In genomic region chr7:152675761-152676636, GRCh38 we compare ENCODE assay signal across 8 cellular contexts. TPM values are rescaled to one million over a fixed set of nuclear protein-coding genes. Genes with fewer than 3 reads are reported as not detected.
DNase-seq lines count a peak whose midpoint lies in the region; ATAC-seq and TF ChIP-seq lines count a peak whose summit lies in the region.

TSS of gene XRCC2 (minus strand) at chr7:152676141. CDS start at chr7:152676079, 62 bp downstream.

- H3K27ac Mint-ChIP-seq in activated naive CD8-positive, alpha-beta T cell treated with anti-CD3 and anti-CD28 coated beads, Interleukin-2, amount 10 ng/mL, durations not matched to agents 7 days and 5 days: peak within 1 kb of the TSS; percentile 99

- H3K36me3 ChIP-seq in SU-DHL-6 (ENCODE audit: low read length) (peaks cover 6% of the 10 kb centered on the region; the same call in 1 of the 2 replicates), parathyroid adenoma (ENCODE audit: control insufficient read depth, insufficient read depth, low read length) (no peaks in the 10 kb centered on the region), transverse colon (no peaks in the 10 kb centered on the region)

- H3K27me3 Mint-ChIP-seq in activated naive CD8-positive, alpha-beta T cell treated with anti-CD3 and anti-CD28 coated beads, Interleukin-2, amount 10 ng/mL, durations not matched to agents 7 days and 5 days: no peaks in the 10 kb centered on the region

- H3K4me3 Mint-ChIP-seq in activated naive CD8-positive, alpha-beta T cell treated with anti-CD3 and anti-CD28 coated beads, Interleukin-2, amount 10 ng/mL, durations not matched to agents 7 days and 5 days: peak within 1 kb of the TSS; percentile 100

- peak; percentile 98 to 99 (median 98) for DNase-seq in NCI-H1417 (lab: John Stamatoyannopoulos, UW)
- DNase-seq in activated naive CD8-positive, alpha-beta T cell treated with anti-CD3 and anti-CD28 coated beads, Interleukin-2, amount 10 ng/mL, durations not matched to agents 7 days and 5 days: peak; percentile 100
- peak; percentile 96 for DNase-seq in cardiac septum (ENCODE audit: low spot score)
- DNase-seq in transverse colon: peak; percentile 93

- POLR2A ChIA-PET in activated naive CD8-positive, alpha-beta T cell treated with anti-CD3 and anti-CD28 coated beads, Interleukin-2, amount 10 ng/mL, durations not matched to agents 7 days and 5 days (lab: Charles Lee): interaction anchor here (0.6 to 1.3 kb wide), 2 partner anchors 201 to 212 kb away, joined by 4 to 6 read pairs; no protein-coding TSS in a partner anchor

- no peaks in the 10 kb centered on the region; the same call in 1 of the 2 replicates for H4K20me1 ChIP-seq in SU-DHL-6 (ENCODE audit: low read depth, low read length)

- H3K79me2 ChIP-seq in SU-DHL-6 (ENCODE audit: insufficient read depth, low read length) (peaks cover 46% of the 10 kb centered on the region), parathyroid adenoma (no peaks in the 10 kb centered on the region)

- H3K9me3 ChIP-seq in SU-DHL-6 (ENCODE audit: insufficient read depth, low read length): no peaks in the 10 kb centered on the region
- no peaks in the 10 kb centered on the region for H3K9me3 ChIP-seq in parathyroid adenoma (ENCODE audit: control insufficient read depth, low read length)
- no peaks in the 10 kb centered on the region for H3K9me3 ChIP-seq in transverse colon

- H3K36me3 Mint-ChIP-seq in activated naive CD8-positive, alpha-beta T cell treated with anti-CD3 and anti-CD28 coated beads, Interleukin-2, amount 10 ng/mL, durations not matched to agents 7 days and 5 days: peaks cover 8% of the 10 kb centered on the region

- H3K4me2 ChIP-seq in SU-DHL-6 (ENCODE audit: low read depth, low read length, poor library complexity, severe bottlenecking) (peak within 1 kb of the TSS; percentile 99), parathyroid adenoma (ENCODE audit: low read length) (peak within 1 kb of the TSS; percentile 54)

- H3K9me3 Mint-ChIP-seq in activated naive CD8-positive, alpha-beta T cell treated with anti-CD3 and anti-CD28 coated beads, Interleukin-2, amount 10 ng/mL, durations not matched to agents 7 days and 5 days: no peaks in the 10 kb centered on the region

- peaks cover 15% of the 10 kb centered on the region for H3K4me1 Mint-ChIP-seq in activated naive CD8-positive, alpha-beta T cell treated with anti-CD3 and anti-CD28 coated beads, Interleukin-2, amount 10 ng/mL, durations not matched to agents 7 days and 5 days

- 2 to 27% methylated on average over 6 to 59 of the region's 62 CpGs for WGBS in transverse colon (ENCODE audit: low coverage in 1 of 2), 2 donors

- H3K4me1 ChIP-seq in parathyroid adenoma: peaks cover 7% of the 10 kb centered on the region
- peaks cover 0 to 14% (median 8%) of the 10 kb centered on the region in 4 donors for H3K4me1 ChIP-seq in transverse colon

- H3K27me3 ChIP-seq in SU-DHL-6 (ENCODE audit: low read length): no peaks in the 10 kb centered on the region
- H3K27me3 ChIP-seq in parathyroid adenoma (ENCODE audit: control insufficient read depth, insufficient read depth, low read length): no peaks in the 10 kb centered on the region
- no peaks in the 10 kb centered on the region for H3K27me3 ChIP-seq in transverse colon

- H3K4me3 ChIP-seq in GM12875 (ENCODE audit: low read depth, low read length) (peak within 1 kb of the TSS; percentile 95), SU-DHL-6 (ENCODE audit: insufficient read depth, low read length, poor library complexity, severe bottlenecking) (peak within 1 kb of the TSS; percentile 96), parathyroid adenoma (ENCODE audit: low read depth, low read length) (peak within 1 kb of the TSS; percentile 70), transverse colon (peak within 1 kb of the TSS; percentile 61 to 87 (median 68))

- H3F3A ChIP-seq in SU-DHL-6 (ENCODE audit: insufficient read depth): peaks cover 10% of the 10 kb centered on the region

- in situ Hi-C loops in transverse colon (cut with MboI; ENCODE audit: low pct_ligation_motif_present in 1 of 4, low pct_unique_long_range_greater_than_20kb in 1 of 4, low sequenced_read_pairs in 3 of 4): loop anchor here in 2 of 4 donors (25.0 kb wide), 2 partner anchors 214 to 339 kb away; no protein-coding TSS in a partner anchor

- intact Hi-C loops in cardiac septum (cut with DNase I): loop anchor here (1.0 to 5.0 kb wide), 2 partner anchors 81 to 212 kb away; partner anchors contain the start of gene ACTR3B
- intact Hi-C loops in transverse colon (cut with DNase I; ENCODE audit: low total_unique reads): no loop called here

- no peak for TF ChIP-seq EP300 in transverse colon (IDR thresholded peaks at IDR 0.05; ENCODE audit: low read depth)

- ATAC-seq in HG02763 (IDR thresholded peaks at IDR 0.05; ENCODE audit: unreplicated experiment): peak; percentile 92
- ATAC-seq in activated naive CD8-positive, alpha-beta T cell treated with anti-CD3 and anti-CD28 coated beads, Interleukin-2, amount 10 ng/mL, durations not matched to agents 7 days and 5 days (ENCODE audit: low read depth): peak; percentile 96

- TF ChIP-seq CTCF in GM12875 (IDR thresholded peaks at IDR 0.05; ENCODE audit: borderline replicate concordance, insufficient read depth, low read depth, low read length) (no peak), SU-DHL-6 (IDR thresholded peaks at IDR 0.05; ENCODE audit: insufficient read depth, low read length, poor library complexity, severe bottlenecking) (no peak), parathyroid adenoma (IDR thresholded peaks at IDR 0.05) (peak; percentile 4), transverse colon (IDR thresholded peaks at IDR 0.05) (no peak)

- H3K27ac ChIP-seq in SU-DHL-6 (ENCODE audit: low read depth, low read length): peak within 1 kb of the TSS; percentile 74
- H3K27ac ChIP-seq in parathyroid adenoma: peak within 1 kb of the TSS; percentile 70
- H3K27ac ChIP-seq in transverse colon: peak within 1 kb of the TSS; percentile 74 to 87 (median 82)

- H3K9ac ChIP-seq in SU-DHL-6 (ENCODE audit: low read length): peak within 1 kb of the TSS; percentile 91
- H3K9ac ChIP-seq in parathyroid adenoma: no peak within 1 kb of the TSS

- H3K9me2 ChIP-seq in SU-DHL-6 (replicated peaks; ENCODE audit: insufficient read depth, low read length): no peaks in the 10 kb centered on the region

- TF ChIP-seq POLR2A in transverse colon (IDR thresholded peaks at IDR 0.05): peak; percentile 82

- H2AFZ ChIP-seq in SU-DHL-6 (ENCODE audit: low read depth, low read length, severe bottlenecking): peak within 1 kb of the TSS; percentile 98
- peak within 1 kb of the TSS; percentile 83 for H2AFZ ChIP-seq in parathyroid adenoma

RNA-seq across cellular contexts. Expression of gene XRCC2, which starts in this region (rescaled TPM):
- 10 to 100 TPM in 1 of 2 experiments, 1 to 10 TPM in 1; 9.6 to 10.9 TPM for total RNA-seq in activated naive CD8-positive, alpha-beta T cell treated with anti-CD3 and anti-CD28 coated beads, Interleukin-2, amount 10 ng/mL, durations not matched to agents 7 days and 5 days
- total RNA-seq in cardiac septum (0.24 TPM), transverse colon (10 to 100 TPM in 1 of 4 donors, under 1 TPM in 2, not detected in 1; 0.55 to 14.5 (median 0.79) TPM)

Comparison
In these comparisons a context has a peak if more than half of its experiments do, and no peak if none do; other contexts are left out.
1. Peak in every context shown above with its lines: DNase-seq, ATAC-seq, H3K4me3 ChIP-seq and H3K27ac ChIP-seq.
2. Peak in DNase-seq in cardiac septum; RNA of the gene not detected or under 1 TPM.